ENCODE assay signal across 9 cellular contexts in genomic region chr2:181805228-181806038, GRCh38.
A peak's percentile ranks its signal among the peaks of the same experiment; 100 is the strongest.
DNase-seq lines count a peak whose midpoint lies in the region; ATAC-seq and TF ChIP-seq lines count a peak whose summit lies in the region.
"Had no signal": no experiment of that assay in that cellular context is flagged by ENCODE, and none has a peak within 500 bp of the region (broad histone marks: within the 10 kb centered on the region; RNA-seq: fewer than 3 reads in every experiment).

No MANE protein-coding gene starts in this region.

- H3K36me3 ChIP-seq in sigmoid colon: no peaks in the 10 kb centered on the region
- no peaks in the 10 kb centered on the region for H3K36me3 ChIP-seq in effector memory CD4-positive, alpha-beta T cell (ENCODE audit: control insufficient read depth, insufficient read depth, low read length)

- TF ChIP-seq CTCF in sigmoid colon (IDR thresholded peaks at IDR 0.05): no peak

- TF ChIP-seq POLR2A in sigmoid colon (IDR thresholded peaks at IDR 0.05): no peak

- H3K27me3 ChIP-seq in sigmoid colon: no peaks in the 10 kb centered on the region
- H3K27me3 ChIP-seq in effector memory CD4-positive, alpha-beta T cell (replicated peaks; ENCODE audit: control insufficient read depth, insufficient read depth, low read length, poor library complexity, severe bottlenecking): no peaks in the 10 kb centered on the region

- DNase-seq in NOMO-1 treated with DMSO at 0.1 percent for 48 hours (lab: John Stamatoyannopoulos, UW; ENCODE audit: unreplicated experiment) (peak; percentile 85), dermis blood vessel endothelial cell (peak; percentile 71), sigmoid colon (no peak), ACHN (no peak), SHP77 treated with DMSO at 0.1 percent for 48 hours (lab: John Stamatoyannopoulos, UW) (no peak), Right ventricle myocardium superior (no peak)
- DNase-seq in effector memory CD4-positive, alpha-beta T cell: no peak
- DNase-seq: NCI-H1092 had no signal

- in situ Hi-C loops in ACHN (cut with HindIII; ENCODE audit: low pct_ligation_motif_present, low pct_unique_long_range_greater_than_20kb, low sequenced_read_pairs): no loop called here

- peaks cover 0 to 24% (median 21%) of the 10 kb centered on the region in 4 donors for H3K4me1 ChIP-seq in sigmoid colon
- no peaks in the 10 kb centered on the region for H3K4me1 ChIP-seq in effector memory CD4-positive, alpha-beta T cell (ENCODE audit: control insufficient read depth, insufficient read depth, low read length, poor library complexity, severe bottlenecking)

- no peak for TF ChIP-seq EP300 in sigmoid colon (IDR thresholded peaks at IDR 0.05)

- ATAC-seq in GM19043 (IDR thresholded peaks at IDR 0.05; ENCODE audit: low read depth, unreplicated experiment) (peak; percentile 63), Right ventricle myocardium superior (ENCODE audit: poor library complexity) (no peak)

- no peaks in the 10 kb centered on the region for H3K9me3 ChIP-seq in sigmoid colon
- H3K9me3 ChIP-seq in effector memory CD4-positive, alpha-beta T cell (ENCODE audit: control insufficient read depth, low read length): no peaks in the 10 kb centered on the region

- H3K27ac ChIP-seq in sigmoid colon: peak overlapping the region in 3 of 4 donors; percentile 25 to 53 (median 45)
- H3K27ac ChIP-seq in effector memory CD4-positive, alpha-beta T cell (ENCODE audit: insufficient read depth, low read length, poor library complexity, severe bottlenecking): no peak overlapping the region

- no peak overlapping the region for H3K4me3 ChIP-seq in sigmoid colon
- no peak overlapping the region for H3K4me3 ChIP-seq in effector memory CD4-positive, alpha-beta T cell (ENCODE audit: insufficient read depth, low read depth, low read length, poor library complexity, severe bottlenecking)

- intact Hi-C loops in sigmoid colon (cut with DNase I): no loop called here
- intact Hi-C loops in Right ventricle myocardium superior (cut with DNase I): no loop called here

- 35 to 73% methylated on average over 3 of the region's 3 CpGs for WGBS in sigmoid colon, 2 donors

Comparison
In these comparisons a context has a peak if more than half of its experiments do, and no peak if none do; other contexts are left out.
1. DNase-seq: peak in NOMO-1 treated with DMSO at 0.1 percent for 48 hours (single experiment) and dermis blood vessel endothelial cell (single experiment); none in sigmoid colon (single experiment), ACHN (single experiment), SHP77 treated with DMSO at 0.1 percent for 48 hours (single experiment), Right ventricle myocardium superior (single experiment) and effector memory CD4-positive, alpha-beta T cell (0 of 3).